22 cellular contexts compared by ENCODE assay signal in the genomic region with DNA sequence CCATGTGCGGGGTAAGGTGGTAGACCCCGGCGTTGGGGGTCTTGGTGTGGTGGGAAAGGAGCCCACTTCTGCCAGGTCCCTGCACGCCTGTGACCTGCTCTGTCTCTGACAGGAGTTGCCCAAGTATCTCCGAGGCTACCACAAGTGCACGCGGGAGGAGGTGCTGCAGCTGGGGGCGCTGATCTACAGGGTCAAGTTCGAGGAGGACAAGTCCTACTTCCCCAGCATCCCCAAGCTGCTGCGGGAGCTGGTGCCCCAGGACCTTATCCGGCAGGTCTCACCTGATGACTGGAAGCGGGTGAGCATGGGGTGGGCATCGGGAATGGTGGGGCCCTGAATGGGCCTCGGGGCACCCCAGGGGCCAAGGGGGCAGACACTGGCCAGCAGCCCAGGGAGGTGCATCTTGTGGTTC.
DNase-seq lines count a peak whose midpoint lies in the region; ATAC-seq and TF ChIP-seq lines count a peak whose summit lies in the region.
"Had no signal": no experiment of that assay in that cellular context is flagged by ENCODE, and none has a peak within 500 bp of the region (broad histone marks: within the 10 kb centered on the region; RNA-seq: fewer than 3 reads in every experiment).

No MANE protein-coding gene starts in this region.

- peaks cover 0 to 2% of the 10 kb centered on the region in 2 donors for H3K27me3 Mint-ChIP-seq in natural killer cell treated with Interleukin-12 subunit alpha and Interleukin-12 subunit beta and Interleukin-15 and Interleukin-18, amount 100 ng/mL, for 72 hours
- no peaks in the 10 kb centered on the region for H3K27me3 Mint-ChIP-seq in natural killer cell (ENCODE audit: low read depth in 2 of 2)
- H3K27me3 Mint-ChIP-seq: CD4-positive, alpha-beta T cell; IgD-negative memory B cell had no signal

- no peaks in the 10 kb centered on the region for H3K36me3 Mint-ChIP-seq in natural killer cell treated with Interleukin-12 subunit alpha and Interleukin-12 subunit beta and Interleukin-15 and Interleukin-18, amount 100 ng/mL, for 72 hours
- no peaks in the 10 kb centered on the region for H3K36me3 Mint-ChIP-seq in natural killer cell
- H3K36me3 Mint-ChIP-seq: IgD-negative memory B cell had no signal

- no peak overlapping the region for H3K4me3 Mint-ChIP-seq in natural killer cell treated with Interleukin-12 subunit alpha and Interleukin-12 subunit beta and Interleukin-15 and Interleukin-18, amount 100 ng/mL, for 72 hours
- H3K4me3 Mint-ChIP-seq in natural killer cell = no peak overlapping the region
- H3K4me3 Mint-ChIP-seq: CD4-positive, alpha-beta T cell had no signal

- H3K4me3 ChIP-seq in colonic mucosa = no peak overlapping the region
- H3K4me3 ChIP-seq: BLaER1, GM12878, SJSA1 had no signal

- H3K27ac Mint-ChIP-seq in natural killer cell treated with Interleukin-12 subunit alpha and Interleukin-12 subunit beta and Interleukin-15 and Interleukin-18, amount 100 ng/mL, for 72 hours = no peak overlapping the region
- no peak overlapping the region for H3K27ac Mint-ChIP-seq in natural killer cell
- H3K27ac Mint-ChIP-seq: CD4-positive, alpha-beta T cell; IgD-negative memory B cell had no signal

- no peak overlapping the region for H3K27ac ChIP-seq in colonic mucosa
- H3K27ac ChIP-seq: BLaER1, SJSA1 had no signal

- H3K9me3 Mint-ChIP-seq in natural killer cell treated with Interleukin-12 subunit alpha and Interleukin-12 subunit beta and Interleukin-15 and Interleukin-18, amount 100 ng/mL, for 72 hours = no peaks in the 10 kb centered on the region
- H3K9me3 Mint-ChIP-seq in natural killer cell = no peaks in the 10 kb centered on the region
- H3K9me3 Mint-ChIP-seq: CD4-positive, alpha-beta T cell; IgD-negative memory B cell had no signal

- no peaks in the 10 kb centered on the region for H3K27me3 ChIP-seq in colonic mucosa
- H3K27me3 ChIP-seq: BLaER1, SJSA1 had no signal

- H3K9ac ChIP-seq in colonic mucosa (ENCODE audit: low read depth in 2 of 2, low read length in 2 of 2) = no peak overlapping the region
- H3K9ac ChIP-seq: BLaER1 had no signal

- TF ChIP-seq CTCF in natural killer cell (IDR thresholded peaks at IDR 0.05) = no peak
- TF ChIP-seq CTCF in colonic mucosa (IDR thresholded peaks at IDR 0.05) = no peak

- no peaks in the 10 kb centered on the region for H3K9me3 ChIP-seq in colonic mucosa
- H3K9me3 ChIP-seq: BLaER1, SJSA1 had no signal

- no peaks in the 10 kb centered on the region for H3K4me1 Mint-ChIP-seq in natural killer cell treated with Interleukin-12 subunit alpha and Interleukin-12 subunit beta and Interleukin-15 and Interleukin-18, amount 100 ng/mL, for 72 hours (ENCODE audit: low read depth in 2 of 2)
- no peaks in the 10 kb centered on the region for H3K4me1 Mint-ChIP-seq in natural killer cell
- H3K4me1 Mint-ChIP-seq: IgD-negative memory B cell had no signal

- no peaks in the 10 kb centered on the region for H3K36me3 ChIP-seq in colonic mucosa
- H3K36me3 ChIP-seq: SJSA1 had no signal

- ATAC-seq in natural killer cell treated with Interleukin-12 subunit alpha and Interleukin-12 subunit beta and Interleukin-15 and Interleukin-18, amount 100 ng/mL, for 72 hours = no peak
- ATAC-seq in natural killer cell (no peak), HG03442 (IDR thresholded peaks at IDR 0.05; ENCODE audit: unreplicated experiment) (no peak)
- ATAC-seq: GM12878 had no signal

- intact Hi-C loops in natural killer cell (cut with micrococcal nuclease) (no loop called here), colonic mucosa (cut with DNase I) (no loop called here)

- peak; percentile 58 for DNase-seq in natural killer cell treated with Interleukin-12 subunit alpha and Interleukin-12 subunit beta and Interleukin-15 and Interleukin-18, amount 100 ng/mL, for 72 hours (ENCODE audit: low spot score)
- no peak for DNase-seq in natural killer cell
- peak; percentile 16 for DNase-seq in colonic mucosa
- DNase-seq in mesenteric fat pad (ENCODE audit: low spot score) = peak; percentile 84
- DNase-seq in activated naive CD4-positive, alpha-beta T cell treated with Interleukin-2 at 50 U/mL for 16 hours = no peak
- DNase-seq in HUDEP-2 (lab: John Stamatoyannopoulos, UW; ENCODE audit: unreplicated experiment in 76 of 76) = no peak
- DNase-seq: COR-L47, DMS 273 treated with DMSO at 0.1 percent for 48 hours, DMS79 treated with DMSO at 0.1 percent for 48 hours, NCI-H1417, NCI-H1694 treated with DMSO at 0.1 percent for 48 hours, NCI-H2081 treated with DMSO at 0.1 percent for 48 hours, NCI-H2171 treated with DMSO at 0.1 percent for 48 hours, NCI-H446, NCI-H526, OCI-M1 had no signal

- H3K4me1 ChIP-seq in colonic mucosa = no peaks in the 10 kb centered on the region
- H3K4me1 ChIP-seq: SJSA1 had no signal

Comparison
In these comparisons a context has a peak if more than half of its experiments do, and no peak if none do; other contexts are left out.
1. DNase-seq: peak in natural killer cell treated with Interleukin-12 subunit alpha and Interleukin-12 subunit beta and Interleukin-15 and Interleukin-18, amount 100 ng/mL, for 72 hours (single experiment), colonic mucosa (single experiment) and mesenteric fat pad (single experiment); none in natural killer cell (single experiment), activated naive CD4-positive, alpha-beta T cell treated with Interleukin-2 at 50 U/mL for 16 hours (single experiment) and HUDEP-2 (0 of 76).